17 cellular contexts compared by ENCODE assay signal in the genomic region with DNA sequence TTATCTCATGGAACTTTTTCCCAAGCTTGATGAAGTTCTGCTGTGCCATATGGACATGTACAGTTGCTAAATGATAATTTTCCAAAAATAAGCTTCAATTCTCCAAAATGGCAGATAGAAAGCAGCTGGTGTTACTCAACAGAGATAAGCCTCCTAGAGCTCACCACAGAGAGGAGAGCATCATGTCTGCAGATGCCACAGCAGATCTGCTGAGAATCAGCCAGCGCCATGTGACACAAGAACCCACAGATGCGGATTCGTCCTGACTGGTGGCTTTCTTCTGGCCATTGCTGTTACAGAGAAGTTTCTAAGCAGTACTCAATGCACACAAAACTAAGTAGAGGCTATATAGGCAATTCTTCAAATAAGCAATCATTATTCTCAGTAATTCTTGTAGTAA. TPM values are rescaled to one million over a fixed set of nuclear protein-coding genes. Genes with fewer than 3 reads are reported as not detected.
"Had no signal": no experiment of that assay in that cellular context is flagged by ENCODE, and none has a peak within 500 bp of the region (broad histone marks: within the 10 kb centered on the region; RNA-seq: fewer than 3 reads in every experiment).

No MANE protein-coding gene starts in this region.

- H3K4me3 ChIP-seq: ovary, thoracic aorta had no signal

- H3K27me3 Mint-ChIP-seq: activated CD8-positive, alpha-beta memory T cell treated with anti-CD3 and anti-CD28 coated beads, Interleukin-2, amount 10 ng/mL, durations not matched to agents 7 days and 5 days; activated naive CD8-positive, alpha-beta T cell treated with anti-CD3 and anti-CD28 coated beads for 36 hours; stimulated activated naive CD8-positive, alpha-beta T cell treated with anti-CD3 and anti-CD28 coated beads, Interleukin-15, amount 100 ng/mL, for 72 hours; T-helper 17 cell had no signal

- H3K36me3 ChIP-seq: ovary, thoracic aorta had no signal

- H3K4me1 Mint-ChIP-seq: activated CD8-positive, alpha-beta memory T cell treated with anti-CD3 and anti-CD28 coated beads, Interleukin-2, amount 10 ng/mL, durations not matched to agents 7 days and 5 days; activated naive CD8-positive, alpha-beta T cell treated with anti-CD3 and anti-CD28 coated beads for 36 hours; neural crest cell; stimulated activated naive CD8-positive, alpha-beta T cell treated with anti-CD3 and anti-CD28 coated beads, Interleukin-15, amount 100 ng/mL, for 72 hours; T-helper 17 cell had no signal

- H3K27ac Mint-ChIP-seq: activated CD8-positive, alpha-beta memory T cell treated with anti-CD3 and anti-CD28 coated beads, Interleukin-2, amount 10 ng/mL, durations not matched to agents 7 days and 5 days; activated naive CD8-positive, alpha-beta T cell treated with anti-CD3 and anti-CD28 coated beads for 36 hours; stimulated activated naive CD8-positive, alpha-beta T cell treated with anti-CD3 and anti-CD28 coated beads, Interleukin-15, amount 100 ng/mL, for 72 hours; T-helper 17 cell had no signal

- H3K9me3 Mint-ChIP-seq: activated naive CD8-positive, alpha-beta T cell treated with anti-CD3 and anti-CD28 coated beads for 36 hours; activated T-cell treated with anti-CD3 and anti-CD28 coated beads, Interleukin-2, amount 50 U/mL, for 4 hours had no signal

- H3K27me3 ChIP-seq: ovary had no signal

- ATAC-seq: activated CD8-positive, alpha-beta memory T cell treated with anti-CD3 and anti-CD28 coated beads, Interleukin-2, amount 10 ng/mL, durations not matched to agents 7 days and 5 days; activated T-cell treated with anti-CD3 and anti-CD28 coated beads, Interleukin-2, amount 50 U/mL, for 4 hours; stimulated activated naive CD8-positive, alpha-beta T cell treated with anti-CD3 and anti-CD28 coated beads, Interleukin-15, amount 100 ng/mL, for 72 hours; T-helper 17 cell had no signal

- H3K4me3 Mint-ChIP-seq: activated CD8-positive, alpha-beta memory T cell treated with anti-CD3 and anti-CD28 coated beads, Interleukin-2, amount 10 ng/mL, durations not matched to agents 7 days and 5 days; activated naive CD8-positive, alpha-beta T cell treated with anti-CD3 and anti-CD28 coated beads for 36 hours; activated T-cell treated with anti-CD3 and anti-CD28 coated beads, Interleukin-2, amount 50 U/mL, for 4 hours; neural crest cell; stimulated activated naive CD8-positive, alpha-beta T cell treated with anti-CD3 and anti-CD28 coated beads, Interleukin-15, amount 100 ng/mL, for 72 hours; T-helper 17 cell had no signal

- H3K9me3 ChIP-seq: ovary, thoracic aorta had no signal

- H3K27ac ChIP-seq: ovary, thoracic aorta had no signal

- H3K36me3 Mint-ChIP-seq: activated CD8-positive, alpha-beta memory T cell treated with anti-CD3 and anti-CD28 coated beads, Interleukin-2, amount 10 ng/mL, durations not matched to agents 7 days and 5 days; activated naive CD8-positive, alpha-beta T cell treated with anti-CD3 and anti-CD28 coated beads for 36 hours had no signal

- DNase-seq: activated CD4-positive, alpha-beta T cell treated with anti-CD3 and anti-CD28 coated beads, Interleukin-2, amount 50 U/mL, for 48 hours; activated CD4-positive, CD25-positive, alpha-beta regulatory T cell treated with anti-CD3 and anti-CD28 coated beads, Interleukin-2, amount 50 U/mL, for 72 hours; activated CD8-positive, alpha-beta memory T cell treated with anti-CD3 and anti-CD28 coated beads, Interleukin-2, amount 10 ng/mL, durations not matched to agents 7 days and 5 days; activated effector memory CD4-positive, alpha-beta T cell treated with anti-CD3 and anti-CD28 coated beads, Interleukin-2, amount 50 U/mL, for 16 hours; activated naive CD8-positive, alpha-beta T cell treated with anti-CD3 and anti-CD28 coated beads for 36 hours; activated T-cell treated with anti-CD3 and anti-CD28 coated beads, Interleukin-2, amount 50 U/mL, for 4 hours; cerebellar nuclear complex; dermis blood vessel endothelial cell; glutamatergic neuron; mammary epithelial cell; ovary; stimulated activated CD4-positive, alpha-beta T cell treated with anti-CD3 and anti-CD28 coated beads, Interleukin-4, amount 100 ng/mL, for 24 hours; stimulated activated naive CD8-positive, alpha-beta T cell treated with anti-CD3 and anti-CD28 coated beads, Interleukin-15, amount 100 ng/mL, for 72 hours; T-helper 17 cell had no signal

RNA-seq across cellular contexts. Expression of gene AGTR1, which starts 50.6 kb away (rescaled TPM):
- total RNA-seq: activated CD8-positive, alpha-beta memory T cell treated with anti-CD3 and anti-CD28 coated beads, Interleukin-2, amount 10 ng/mL, durations not matched to agents 7 days and 5 days; activated naive CD8-positive, alpha-beta T cell treated with anti-CD3 and anti-CD28 coated beads for 36 hours; activated T-cell treated with anti-CD3 and anti-CD28 coated beads, Interleukin-2, amount 50 U/mL, for 4 hours; renal cortical epithelial cell; T-helper 17 cell had no signal
- polyA plus RNA-seq: mammary epithelial cell had no signal
